ENCODE assay signal across 1 cellular context in the genomic region with DNA sequence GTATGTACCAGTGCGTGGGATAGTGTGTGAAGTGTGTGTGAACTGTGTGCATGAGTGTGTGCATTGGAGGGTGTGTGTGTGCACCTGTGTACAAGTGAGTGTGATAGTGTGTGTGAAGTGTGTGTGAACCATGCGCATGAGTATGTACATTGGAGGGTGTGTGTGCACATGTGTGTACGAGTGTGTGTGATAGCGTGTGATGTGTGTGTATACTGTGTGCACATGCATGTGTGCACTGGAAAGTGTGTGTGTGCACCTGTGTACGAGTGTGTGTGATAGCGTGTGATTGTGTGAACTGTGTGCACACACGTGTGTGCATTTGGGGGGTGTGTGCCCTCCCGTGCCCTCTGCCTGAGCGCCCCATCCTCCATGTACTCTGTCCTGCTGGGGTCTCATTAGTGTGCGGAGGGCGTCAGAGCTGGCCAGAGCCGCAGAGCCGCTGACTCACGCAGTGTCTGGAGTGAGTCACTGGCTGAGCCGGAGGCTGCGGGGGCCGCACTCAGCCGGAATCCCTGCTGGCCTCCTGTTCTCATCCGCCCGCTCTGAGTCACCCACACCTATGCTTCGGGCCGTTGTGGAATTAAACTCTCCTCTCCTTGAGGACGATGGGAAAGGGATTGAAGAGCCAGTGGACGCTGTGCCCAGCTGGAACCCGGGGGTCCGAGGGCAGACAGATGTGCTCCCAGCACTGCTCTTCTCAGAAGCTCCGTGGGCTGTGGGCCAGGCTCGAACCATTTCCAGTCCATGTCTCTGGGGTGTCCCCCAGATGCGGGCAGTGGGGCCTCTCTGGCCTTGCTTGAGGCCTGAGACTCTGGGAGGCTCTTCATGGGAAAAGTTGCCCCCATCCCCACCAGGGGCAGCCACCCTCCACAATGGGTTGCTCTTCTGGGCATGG.
TF ChIP-seq lines count a peak whose summit lies in the region.

No MANE protein-coding gene starts in this region.

TF ChIP-seq in endothelial cell of umbilical vein, 7 proteins besides CTCF, POLR2A, EP300 and RAD21:
- TF ChIP-seq JUN (IDR thresholded peaks at IDR 0.05; ENCODE audit: borderline replicate concordance, insufficient read depth, insufficient read length, low read depth) (peak; percentile 92), FOS (IDR thresholded peaks at IDR 0.05; ENCODE audit: borderline replicate concordance, insufficient read depth, low read length) (peak; percentile 100), POLR2AphosphoS5 (IDR thresholded peaks at IDR 0.05; ENCODE audit: insufficient read depth, low read depth, low read length) (peak; percentile 96), MAX (IDR thresholded peaks at IDR 0.05; ENCODE audit: insufficient read depth, insufficient read length) (no peak), GATA2 (IDR thresholded peaks at IDR 0.05; ENCODE audit: insufficient read depth, insufficient read length, low read depth, low read length) (peak; percentile 32)
